Comparison of ENCODE assay signal across 7 cellular contexts in the genomic region with DNA sequence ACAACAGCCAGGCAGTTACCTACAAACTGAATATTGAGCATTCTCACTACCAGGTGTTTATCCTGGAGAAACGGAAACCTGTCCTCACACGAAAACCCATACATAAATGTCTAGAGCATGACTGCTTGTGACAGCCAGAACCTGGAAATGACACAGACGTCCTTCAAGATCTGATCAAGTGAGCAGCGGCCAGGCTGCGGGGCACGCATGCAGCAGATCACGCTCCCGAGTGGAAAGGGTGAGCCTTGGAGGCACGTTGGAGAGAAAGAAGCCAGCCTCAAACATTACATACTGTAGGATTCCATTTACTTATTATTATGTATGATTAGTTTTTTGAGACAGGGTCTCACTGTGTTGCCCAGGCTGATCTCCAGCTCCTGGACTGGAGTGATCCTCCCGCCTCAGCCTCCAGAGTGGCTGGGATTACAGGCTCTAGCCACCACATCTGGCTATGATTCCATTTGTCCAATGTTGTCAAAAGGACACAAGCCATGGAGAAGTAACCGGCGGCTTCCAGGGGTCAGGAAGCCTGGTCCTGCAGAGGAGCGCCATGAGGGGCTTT.
"Had no signal": no experiment of that assay in that cellular context is flagged by ENCODE, and none has a peak within 500 bp of the region (broad histone marks: within the 10 kb centered on the region; RNA-seq: fewer than 3 reads in every experiment).

No MANE protein-coding gene starts in this region.

- FAIRE-seq: H54, HTR-8/SVneo had no signal

- DNase-seq: GM23248, GOT3, H9, HCEC 1CT, KG1 had no signal

- H3K4me3 ChIP-seq: GM23248 had no signal

- H3K9ac ChIP-seq: GM23248 had no signal

- H3K27ac ChIP-seq: GM23248 had no signal

- H2AFZ ChIP-seq: GM23248 had no signal
